ENCODE assay signal across 8 cellular contexts in genomic region chr2:96336104-96336775, GRCh38. TPM values are rescaled to one million over a fixed set of nuclear protein-coding genes. Genes with fewer than 3 reads are reported as not detected.
A peak's percentile ranks its signal among the peaks of the same experiment; 100 is the strongest.
DNase-seq lines count a peak whose midpoint lies in the region; ATAC-seq and TF ChIP-seq lines count a peak whose summit lies in the region.

No MANE protein-coding gene starts in this region.

- WGBS in heart left ventricle, 4 donors, result 15 to 29% (median 18%) methylated on average over 9 to 15 of the region's 15 CpGs
- WGBS in gastroesophageal sphincter (ENCODE audit: low coverage in 1 of 2), 2 donors, result 7 to 33% methylated on average over 5 to 10 of the region's 15 CpGs

- H3K9ac ChIP-seq in stomach smooth muscle (ENCODE audit: low read length in 2 of 2), result peak overlapping the region; percentile 35 to 36

- peak overlapping the region in 8 of 12 donors; percentile 91 to 96 (median 94) for H3K27ac ChIP-seq in heart left ventricle
- H3K27ac ChIP-seq in SJSA1, result peak overlapping the region; percentile 93
- H3K27ac ChIP-seq in gastroesophageal sphincter, result peak overlapping the region in 3 of 4 donors; percentile 82 to 93 (median 89)
- no peak overlapping the region for H3K27ac ChIP-seq in stomach smooth muscle (ENCODE audit: low read length)

- H3K36me3 ChIP-seq in heart left ventricle, result no peaks in the 10 kb centered on the region
- peaks cover 22% of the 10 kb centered on the region for H3K36me3 ChIP-seq in SJSA1
- H3K36me3 ChIP-seq in gastroesophageal sphincter, result no peaks in the 10 kb centered on the region
- no peaks in the 10 kb centered on the region for H3K36me3 ChIP-seq in stomach smooth muscle (ENCODE audit: control insufficient read depth in 2 of 2, insufficient read depth in 2 of 2, low read length in 2 of 2)

- H3K9me3 ChIP-seq in heart left ventricle, result no peaks in the 10 kb centered on the region
- no peaks in the 10 kb centered on the region for H3K9me3 ChIP-seq in SJSA1 (replicated peaks)
- H3K9me3 ChIP-seq in gastroesophageal sphincter, result no peaks in the 10 kb centered on the region
- H3K9me3 ChIP-seq in stomach smooth muscle (ENCODE audit: control insufficient read depth in 2 of 2, low read length in 2 of 2), result no peaks in the 10 kb centered on the region

- H3K27me3 ChIP-seq in heart left ventricle (no peaks in the 10 kb centered on the region), SJSA1 (replicated peaks) (no peaks in the 10 kb centered on the region), gastroesophageal sphincter (no peaks in the 10 kb centered on the region), stomach smooth muscle (ENCODE audit: control insufficient read depth in 1 of 2, insufficient read depth in 2 of 2, low read length in 2 of 2) (no peaks in the 10 kb centered on the region)

- no peak for TF ChIP-seq CTCF in heart left ventricle (IDR thresholded peaks at IDR 0.05)
- TF ChIP-seq CTCF in gastroesophageal sphincter (IDR thresholded peaks at IDR 0.05), result no peak

- TF ChIP-seq POLR2A in heart left ventricle (IDR thresholded peaks at IDR 0.05) (no peak), gastroesophageal sphincter (IDR thresholded peaks at IDR 0.05) (no peak)

- DNase-seq in heart left ventricle, result no peak
- DNase-seq in Right ventricle myocardium inferior (ENCODE audit: missing footprints), result no peak
- no peak for DNase-seq in SJSA1 (ENCODE audit: low read depth in 1 of 2, low spot score in 2 of 2)
- no peak for DNase-seq in UCSD-AML1 (lab: John Stamatoyannopoulos, UW; ENCODE audit: unreplicated experiment)
- DNase-seq in iPS-NIHi7 (ENCODE audit: extremely low spot score), result no peak
- no peak for DNase-seq in activated CD8-positive, alpha-beta memory T cell treated with anti-CD3 and anti-CD28 coated beads, Interleukin-2, amount 50 U/mL, for 48 hours

- TF ChIP-seq EP300 in gastroesophageal sphincter (IDR thresholded peaks at IDR 0.05), result no peak

- H3K4me3 ChIP-seq in heart left ventricle, result peak overlapping the region in 11 of 12 donors; percentile 59 to 90 (median 79)
- H3K4me3 ChIP-seq in SJSA1, result peak overlapping the region; percentile 73
- peak overlapping the region; percentile 56 to 70 for H3K4me3 ChIP-seq in gastroesophageal sphincter
- H3K4me3 ChIP-seq in stomach smooth muscle (ENCODE audit: low read length in 2 of 2), result peak overlapping the region; percentile 54 to 91

- intact Hi-C loops in heart left ventricle (cut with DNase I) (loop anchor here in 1 of 10 donors (10.0 kb wide), 1 partner anchor 169 kb away; the partner anchor contains the start of gene NEURL3), Right ventricle myocardium inferior (cut with DNase I) (loop anchor here (5.0 kb wide), 1 partner anchor 171 kb away; the partner anchor contains the start of gene NEURL3)

- ATAC-seq in heart left ventricle, result no peak
- ATAC-seq in Right ventricle myocardium inferior, result no peak
- no peak for ATAC-seq in gastroesophageal sphincter

- H3K4me1 ChIP-seq in heart left ventricle (peaks cover 0 to 28% (median 10%) of the 10 kb centered on the region in 12 donors), SJSA1 (replicated peaks) (peaks cover 39% of the 10 kb centered on the region), gastroesophageal sphincter (peaks cover 0 to 16% (median 7%) of the 10 kb centered on the region in 3 donors), stomach smooth muscle (ENCODE audit: control insufficient read depth, insufficient read depth, low read length) (peaks cover 8% of the 10 kb centered on the region)

RNA-seq across cellular contexts. Expression of gene NCAPH, which starts 0.7 kb away (rescaled TPM):
- 1 to 10 TPM in 1 of 9 donors, under 1 TPM in 8; 0.19 to 7.4 (median 0.48) TPM for total RNA-seq in heart left ventricle
- under 1 TPM; 0.46 to 0.64 TPM for polyA plus RNA-seq in heart left ventricle
- 1.1 TPM for total RNA-seq in Right ventricle myocardium inferior
- total RNA-seq in SJSA1 (2014; rRNA removed; shearing (Covaris generic)), result 45.7 and 55.7 TPM in 2 replicates
- total RNA-seq in gastroesophageal sphincter, result under 1 TPM in 3 of 4 donors, not detected in 1; 0.40 to 0.59 (median 0.54) TPM

RNA-seq across cellular contexts. Expression of gene ITPRIPL1, which starts 11.1 kb away (rescaled TPM):
- total RNA-seq in heart left ventricle, result 1 to 10 TPM in 7 of 9 donors, under 1 TPM in 2; 0.65 to 3.8 (median 1.5) TPM
- under 1 TPM; 0.80 to 0.83 TPM for polyA plus RNA-seq in heart left ventricle
- 1.4 TPM for total RNA-seq in Right ventricle myocardium inferior
- 0.50 and 0.55 TPM in 2 replicates for total RNA-seq in SJSA1 (2014; rRNA removed; shearing (Covaris generic))
- total RNA-seq in gastroesophageal sphincter, result 1 to 10 TPM in 1 of 4 donors, under 1 TPM in 2, not detected in 1; 0.27 to 1.0 (median 0.89) TPM

RNA-seq across cellular contexts. Expression of gene SNRNP200, which starts 30.9 kb away (rescaled TPM):
- total RNA-seq in heart left ventricle, result 10 to 100 TPM; 54.6 to 85.5 (median 66.6) TPM
- polyA plus RNA-seq in heart left ventricle, result 10 to 100 TPM; 38.8 to 71.2 TPM
- total RNA-seq in Right ventricle myocardium inferior, result 50.9 TPM
- total RNA-seq in SJSA1 (2014; rRNA removed; shearing (Covaris generic)), result 29.9 and 33.1 TPM in 2 replicates
- 100 to 1,000 TPM in 2 of 4 donors, 10 to 100 TPM in 2; 63.4 to 108 (median 98.3) TPM for total RNA-seq in gastroesophageal sphincter
